Comparison of ENCODE assay signal across 9 cellular contexts in the genomic region with DNA sequence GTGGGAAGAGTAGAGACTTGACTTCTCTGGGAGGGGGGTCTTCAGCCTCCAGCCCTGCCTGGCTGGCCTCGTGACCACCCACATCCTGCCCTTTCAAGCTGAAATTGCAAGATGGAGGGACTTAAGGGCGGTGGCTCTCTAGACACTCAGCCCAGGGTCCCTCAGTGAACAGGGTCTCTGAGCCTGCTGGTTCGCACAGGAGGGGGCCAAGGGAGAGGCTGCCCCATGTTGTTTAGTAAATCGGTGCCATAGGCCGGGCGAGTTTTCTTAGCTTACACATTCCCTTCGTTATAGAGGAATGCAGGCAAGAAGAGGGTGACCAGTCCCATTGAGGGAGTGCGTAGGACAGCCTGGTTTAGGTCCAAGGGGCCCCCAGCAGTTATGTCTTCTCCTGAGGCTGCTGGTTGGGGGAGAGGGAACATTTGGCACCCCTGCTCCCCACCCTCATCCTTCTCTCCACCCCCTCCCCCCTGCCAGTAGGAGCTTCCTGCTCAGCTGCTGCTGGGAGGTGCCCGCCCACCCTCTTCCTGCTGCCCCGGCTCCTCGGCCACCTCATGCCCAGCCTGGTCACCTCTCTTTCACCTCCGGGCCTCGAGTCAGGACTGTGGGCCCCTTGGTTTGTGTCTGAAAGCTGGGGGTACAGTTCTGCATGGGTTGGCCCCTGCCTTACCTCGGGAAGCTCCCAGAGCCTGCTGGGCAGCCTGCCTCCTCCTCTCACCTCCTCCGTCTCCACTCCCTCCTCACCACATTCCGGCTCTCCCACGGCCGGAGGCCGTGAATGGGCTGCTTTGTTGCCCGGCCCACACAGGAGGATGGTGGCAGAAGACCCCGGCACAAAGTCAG. TPM values are rescaled to one million over a fixed set of nuclear protein-coding genes. Genes with fewer than 3 reads are reported as not detected.
DNase-seq lines count a peak whose midpoint lies in the region; ATAC-seq, FAIRE-seq and TF ChIP-seq lines count a peak whose summit lies in the region.
"Had no signal": no experiment of that assay in that cellular context is flagged by ENCODE, and none has a peak within 500 bp of the region (broad histone marks: within the 10 kb centered on the region; RNA-seq: fewer than 3 reads in every experiment).

No MANE protein-coding gene starts in this region.

- DNase-seq in AG04449 (ENCODE audit: low read depth, low spot score), result no peak
- DNase-seq in IMR-90, result no peak
- DNase-seq in chondrocyte (ENCODE audit: low spot score), result no peak
- no peak for DNase-seq in small intestine
- DNase-seq in activated T-cell treated with anti-CD3 and anti-CD28 coated beads, Interleukin-2, amount 50 U/mL, for 4 hours, result no peak
- no peak for DNase-seq in NCI-H1694 (lab: John Stamatoyannopoulos, UW)
- no peak for DNase-seq in activated gamma-delta T cell (lab: John Stamatoyannopoulos, UW)
- DNase-seq: T1000 had no signal

- H3K4me1 ChIP-seq in IMR-90 (ENCODE audit: control insufficient read depth, insufficient read depth, low read length) (peaks cover 27% of the 10 kb centered on the region), muscle layer of duodenum (ENCODE audit: control insufficient read depth in 1 of 2, insufficient read depth in 2 of 2, low read length in 2 of 2) (peaks cover 2 to 40% of the 10 kb centered on the region in 2 donors), small intestine (ENCODE audit: control insufficient read depth in 2 of 2, insufficient read depth in 1 of 2, low read depth in 1 of 2, low read length in 1 of 2) (peaks cover 11% of the 10 kb centered on the region in 2 donors)

- H3K18ac ChIP-seq in IMR-90 (ENCODE audit: low read depth, low read length), result peak overlapping the region; percentile 45; the same call in 1 of the 2 replicates

- H2BK15ac ChIP-seq in IMR-90 (ENCODE audit: low read depth, low read length), result peak overlapping the region; percentile 44; the same call in 2 of the 3 replicates

- no CpG with 5 or more reads among the region's 21 CpGs for WGBS in IMR-90 (ENCODE audit: extremely low coverage in 2 of 2, insufficient read length in 1 of 2), 2 experiments
- WGBS in small intestine, 3 donors, result 68 to 78% (median 76%) methylated on average over 19 to 21 of the region's 21 CpGs

- peak overlapping the region; percentile 96 for H2AK9ac ChIP-seq in IMR-90 (replicated peaks; ENCODE audit: low read depth, low read length, poor library complexity)

- H3K4me3 Mint-ChIP-seq in chondrocyte (ENCODE audit: unreplicated experiment), result peak overlapping the region; percentile 63
- H3K4me3 Mint-ChIP-seq in activated T-cell treated with anti-CD3 and anti-CD28 coated beads, Interleukin-2, amount 50 U/mL, for 4 hours, result no peak overlapping the region

- peak overlapping the region; percentile 73 for H3K27ac ChIP-seq in IMR-90 (ENCODE audit: insufficient read depth, low read length)
- H3K27ac ChIP-seq in muscle layer of duodenum (ENCODE audit: low read length), result peak overlapping the region; percentile 16
- H3K27ac ChIP-seq in small intestine (ENCODE audit: low read depth in 1 of 2, low read length in 1 of 2), result peak overlapping the region in 1 of 2 donors; percentile 56

- H4K8ac ChIP-seq in IMR-90 (ENCODE audit: low read depth in 2 of 2, low read length in 2 of 2), result peak overlapping the region; percentile 18 to 92; a peak in 3 of 4 replicates

- H4K5ac ChIP-seq in IMR-90 (ENCODE audit: low read depth, low read length), result peak overlapping the region; percentile 61

- in situ Hi-C loops in IMR-90 (cut with MboI; ENCODE audit: low sequenced_read_pairs), result no loop called here

- dilution Hi-C loops in IMR-90 (cut with HindIII; ENCODE audit: low sequenced_read_pairs, unreplicated experiment), result no loop called here

- intact Hi-C loops in IMR-90 (cut with micrococcal nuclease), result no loop called here

- peak overlapping the region; percentile 60 for H2BK120ac ChIP-seq in IMR-90 (ENCODE audit: low read depth, low read length)

- H2AFZ ChIP-seq in IMR-90 (replicated peaks; ENCODE audit: low read length, poor library complexity), result peak overlapping the region; percentile 65

- H3K27me3 Mint-ChIP-seq in chondrocyte (ENCODE audit: low read depth), result no peaks in the 10 kb centered on the region
- no peaks in the 10 kb centered on the region for H3K27me3 Mint-ChIP-seq in activated T-cell treated with anti-CD3 and anti-CD28 coated beads, Interleukin-2, amount 50 U/mL, for 4 hours (ENCODE audit: low read depth)

- ATAC-seq in IMR-90 (ENCODE audit: low read depth), result peak; percentile 28
- no peak for ATAC-seq in activated T-cell treated with anti-CD3 and anti-CD28 coated beads, Interleukin-2, amount 50 U/mL, for 4 hours

- H3K4me2 ChIP-seq in IMR-90 (ENCODE audit: low read depth, low read length), result peak overlapping the region; percentile 60

- TF ChIP-seq CTCF in AG04449 (IDR thresholded peaks at IDR 0.05; ENCODE audit: insufficient read depth, low read length, missing control alignments) (no peak), IMR-90 (conservative IDR thresholded peaks at IDR 0.05; ENCODE audit: low read depth, low read length) (no peak), chondrocyte (IDR thresholded peaks at IDR 0.05) (no peak)

- no peak for TF ChIP-seq POLR2A in IMR-90 (IDR thresholded peaks at IDR 0.05; ENCODE audit: low read depth, low read length)

- H3K79me1 ChIP-seq in IMR-90 (ENCODE audit: low read depth in 1 of 2, low read length in 2 of 2), result peaks cover 25 to 80% of the 10 kb centered on the region in 2 experiments

- H3K9ac ChIP-seq in IMR-90 (ENCODE audit: low read depth, low read length), result peak overlapping the region; percentile 10

- CTCF ChIA-PET in AG04449 (lab: Yijun Ruan, JAX), result interaction anchor here (1.0 to 6.1 kb wide), 8 partner anchors 9 to 120 kb away, joined by 3 to 90 read pairs (median 4); a partner anchor contains a TSS
- CTCF ChIA-PET in IMR-90 (lab: Yijun Ruan, JAX), result no interaction called here

- peak overlapping the region; percentile 40 for H3K4me3 ChIP-seq in AG04449 (ENCODE audit: low read depth, low read length)
- no peak overlapping the region for H3K4me3 ChIP-seq in IMR-90 (ENCODE audit: insufficient read depth, low read depth, low read length)
- peak overlapping the region; percentile 5 to 28 for H3K4me3 ChIP-seq in muscle layer of duodenum (ENCODE audit: low read depth in 1 of 2, low read length in 2 of 2)
- no peak overlapping the region for H3K4me3 ChIP-seq in small intestine (ENCODE audit: low read depth in 1 of 2, low read length in 2 of 2)

- H3K9me3 ChIP-seq in IMR-90 (ENCODE audit: control insufficient read depth, insufficient read depth, low read length) (no peaks in the 10 kb centered on the region), muscle layer of duodenum (ENCODE audit: control insufficient read depth in 1 of 2, low read length in 2 of 2) (no peaks in the 10 kb centered on the region), small intestine (ENCODE audit: control insufficient read depth, low read depth) (no peaks in the 10 kb centered on the region)

- H2AK5ac ChIP-seq in IMR-90 (ENCODE audit: low read depth, low read length), result peak overlapping the region; percentile 98

- 0 out of 2 replicates have a peak overlapping the region, but pooled peaks have one; percentile 11 for H3K56ac ChIP-seq in IMR-90 (ENCODE audit: extremely low read depth, insufficient read depth, low read length)

- peaks cover 8% of the 10 kb centered on the region; the same call in 1 of the 2 replicates for H4K20me1 ChIP-seq in IMR-90 (ENCODE audit: insufficient read depth, low read length)

- peak overlapping the region; percentile 79 for H3K14ac ChIP-seq in IMR-90 (replicated peaks; ENCODE audit: low read depth, low read length)

- peak overlapping the region; percentile 84 for H4K91ac ChIP-seq in IMR-90 (ENCODE audit: insufficient read depth, low read depth, low read length)

- no TSS peak for BruUV-seq in IMR-90 (replicated peaks; lab: Mats Ljungman, UMichigan)

- H3K36me3 ChIP-seq in IMR-90 (ENCODE audit: control insufficient read depth, insufficient read depth, low read length), result peaks cover 29% of the 10 kb centered on the region; the same call in 1 of the 2 replicates
- H3K36me3 ChIP-seq in muscle layer of duodenum (ENCODE audit: control insufficient read depth in 1 of 2, insufficient read depth in 2 of 2, low read length in 2 of 2), result peaks cover 8 to 30% of the 10 kb centered on the region in 2 donors
- peaks cover 5 to 12% of the 10 kb centered on the region in 2 donors for H3K36me3 ChIP-seq in small intestine (ENCODE audit: control insufficient read depth in 2 of 2, insufficient read depth in 2 of 2, low read length in 2 of 2)

- peak overlapping the region; percentile 41 for H2BK5ac ChIP-seq in IMR-90 (ENCODE audit: low read depth, low read length, poor library complexity, severe bottlenecking)

- peaks cover 4% of the 10 kb centered on the region for H3K36me3 Mint-ChIP-seq in chondrocyte (ENCODE audit: low read depth)
- peaks cover 3% of the 10 kb centered on the region for H3K36me3 Mint-ChIP-seq in activated T-cell treated with anti-CD3 and anti-CD28 coated beads, Interleukin-2, amount 50 U/mL, for 4 hours (ENCODE audit: insufficient read depth)

- H3K4me1 Mint-ChIP-seq in chondrocyte (ENCODE audit: low read depth), result peaks cover 55% of the 10 kb centered on the region
- peaks cover 47% of the 10 kb centered on the region for H3K4me1 Mint-ChIP-seq in activated T-cell treated with anti-CD3 and anti-CD28 coated beads, Interleukin-2, amount 50 U/mL, for 4 hours (ENCODE audit: low read depth)

- H3K9me1 ChIP-seq in IMR-90 (ENCODE audit: insufficient read depth, low read length), result peaks cover 16% of the 10 kb centered on the region

- TF ChIP-seq RAD21 in IMR-90 (IDR thresholded peaks at IDR 0.05; ENCODE audit: low read length), result no peak

- H3K27ac Mint-ChIP-seq in chondrocyte (ENCODE audit: unreplicated experiment), result peak overlapping the region; percentile 87

- no peak for FAIRE-seq in small intestine (lab: Jason Lieb, UNC)

- H3K27me3 ChIP-seq in IMR-90 (ENCODE audit: control insufficient read depth, insufficient read depth, low read length) (no peaks in the 10 kb centered on the region), muscle layer of duodenum (ENCODE audit: low read depth, low read length) (no peaks in the 10 kb centered on the region), small intestine (ENCODE audit: control insufficient read depth in 2 of 2, insufficient read depth in 2 of 2, low read length in 2 of 2) (no peaks in the 10 kb centered on the region)

- POLR2A ChIA-PET in AG04449 (lab: Yijun Ruan, JAX), result interaction anchor here (0.6 to 5.6 kb wide), 6 partner anchors 24 to 109 kb away, joined by 3 to 66 read pairs (median 4); a partner anchor contains a TSS
- POLR2A ChIA-PET in IMR-90 (lab: Charles Lee; ENCODE audit: unreplicated experiment), result interaction anchor here (0.6 to 1.5 kb wide), 3 partner anchors 19 to 119 kb away, joined by 7 to 18 read pairs (median 9); no protein-coding TSS in a partner anchor

- no peaks in the 10 kb centered on the region for H3K9me3 Mint-ChIP-seq in chondrocyte (ENCODE audit: low read depth)
- H3K9me3 Mint-ChIP-seq in activated T-cell treated with anti-CD3 and anti-CD28 coated beads, Interleukin-2, amount 50 U/mL, for 4 hours, result no peaks in the 10 kb centered on the region

- peak overlapping the region; percentile 80 for H3K4ac ChIP-seq in IMR-90 (ENCODE audit: low read depth, low read length)

- peak overlapping the region; percentile 95 for H3K23ac ChIP-seq in IMR-90 (ENCODE audit: low read depth, low read length)

- H2BK20ac ChIP-seq in IMR-90 (ENCODE audit: low read depth, low read length), result peak overlapping the region; percentile 8; the same call in 1 of the 2 replicates

RNA-seq across cellular contexts. Expression of a gene that starts 3.9 kb away (rescaled TPM):
- 10.8 and 11.3 TPM in 2 replicates for total RNA-seq in IMR-90 (2012; rRNA removed)
- 19.8 and 22.5 TPM in 2 replicates for polyA plus RNA-seq in IMR-90 (2012; rRNA removed)
- 30.0 and 36.2 TPM in 2 replicates for polyA plus RNA-seq in IMR-90 (2012; cell fraction: cytosol; rRNA removed)
- polyA plus RNA-seq in IMR-90 (2012; cell fraction: nucleus; rRNA removed; ENCODE audit: low replicate concordance), result 33.2 and 66.1 TPM in 2 replicates
- total RNA-seq in chondrocyte, result 43.6 to 49.6 TPM (median 45.5 TPM) in 3 replicates
- 10 to 100 TPM; 24.4 to 31.1 (median 27.7) TPM for polyA plus RNA-seq in small intestine
- total RNA-seq in activated T-cell treated with anti-CD3 and anti-CD28 coated beads, Interleukin-2, amount 50 U/mL, for 4 hours, result 10 to 100 TPM; 43.0 to 49.2 (median 44.9) TPM

RNA-seq across cellular contexts. Expression of a gene that starts 7.9 kb away (rescaled TPM):
- total RNA-seq in IMR-90 (2012; rRNA removed) (0.56 and 0.72 TPM in 2 replicates), chondrocyte (11.7 to 14.4 TPM (median 13.1 TPM) in 3 replicates)
- polyA plus RNA-seq in IMR-90 (2012; rRNA removed) (1.2 and 1.3 TPM in 2 replicates), small intestine (10 to 100 TPM; 13.9 to 26.2 (median 18.1) TPM)
- 0.69 and 1.5 TPM in 2 replicates for polyA plus RNA-seq in IMR-90 (2012; cell fraction: cytosol; rRNA removed)
- polyA plus RNA-seq in IMR-90 (2012; cell fraction: nucleus; rRNA removed; ENCODE audit: low replicate concordance), result 5.8 and 7.2 TPM in 2 replicates
- total RNA-seq in activated T-cell treated with anti-CD3 and anti-CD28 coated beads, Interleukin-2, amount 50 U/mL, for 4 hours, result 10 to 100 TPM in 1 of 3 donors, 1 to 10 TPM in 2; 7.0 to 11.1 (median 9.5) TPM

RNA-seq across cellular contexts. Expression of a gene that starts 32.3 kb away (rescaled TPM):
- total RNA-seq in IMR-90 (2012; rRNA removed), result 30.1 and 38.0 TPM in 2 replicates
- 56.3 and 114 TPM in 2 replicates for polyA plus RNA-seq in IMR-90 (2012; rRNA removed)
- polyA plus RNA-seq in IMR-90 (2012; cell fraction: cytosol; rRNA removed), result 12.5 and 21.1 TPM in 2 replicates
- polyA plus RNA-seq in IMR-90 (2012; cell fraction: nucleus; rRNA removed; ENCODE audit: low replicate concordance), result 237 and 1,050 TPM in 2 replicates
- 333 to 440 TPM (median 377 TPM) in 3 replicates for total RNA-seq in chondrocyte
- 1,000 to 10,000 TPM in 1 of 3 donors, 100 to 1,000 TPM in 2; 256 to 3,420 (median 665) TPM for polyA plus RNA-seq in small intestine
- total RNA-seq in activated T-cell treated with anti-CD3 and anti-CD28 coated beads, Interleukin-2, amount 50 U/mL, for 4 hours, result 100 to 1,000 TPM in 2 of 3 donors, 10 to 100 TPM in 1; 95.5 to 136 (median 123) TPM

RNA-seq across cellular contexts. Expression of a gene that starts 35.8 kb away (rescaled TPM):
- total RNA-seq in IMR-90 (2012; rRNA removed) (0.28 TPM in 1 of 2 replicates, not detected in the other), chondrocyte (0.10 to 0.18 TPM in 2 of 3 replicates, not detected in the other)
- polyA plus RNA-seq in IMR-90 (2012; rRNA removed) (0.12 TPM in 1 of 2 replicates, not detected in the other), small intestine (1 to 10 TPM; 2.1 to 9.4 (median 5.1) TPM)
- 0.06 and 0.11 TPM in 2 replicates for polyA plus RNA-seq in IMR-90 (2012; cell fraction: cytosol; rRNA removed)
- 0.46 and 0.78 TPM in 2 replicates for polyA plus RNA-seq in IMR-90 (2012; cell fraction: nucleus; rRNA removed; ENCODE audit: low replicate concordance)
- total RNA-seq in activated T-cell treated with anti-CD3 and anti-CD28 coated beads, Interleukin-2, amount 50 U/mL, for 4 hours, result under 1 TPM; 0.46 to 0.66 (median 0.50) TPM

RNA-seq across cellular contexts. Expression of a gene that starts 56.7 kb away (rescaled TPM):
- total RNA-seq in IMR-90 (2012; rRNA removed) (37.2 and 42.8 TPM in 2 replicates), chondrocyte (49.7 to 52.3 TPM (median 49.9 TPM) in 3 replicates)
- polyA plus RNA-seq in IMR-90 (2012; rRNA removed) (54.3 and 62.5 TPM in 2 replicates), small intestine (10 to 100 TPM; 12.5 to 22.6 (median 17.6) TPM)
- 41.8 and 53.8 TPM in 2 replicates for polyA plus RNA-seq in IMR-90 (2012; cell fraction: cytosol; rRNA removed)
- 72.6 and 78.3 TPM in 2 replicates for polyA plus RNA-seq in IMR-90 (2012; cell fraction: nucleus; rRNA removed; ENCODE audit: low replicate concordance)
- total RNA-seq in activated T-cell treated with anti-CD3 and anti-CD28 coated beads, Interleukin-2, amount 50 U/mL, for 4 hours, result 10 to 100 TPM; 56.7 to 59.1 (median 58.0) TPM

Comparison
In these comparisons a context has a peak if more than half of its experiments do, and no peak if none do; other contexts are left out.
1. H3K4me3 ChIP-seq: peak in AG04449 (single experiment) and muscle layer of duodenum (2 of 2); none in IMR-90 (single experiment) and small intestine (0 of 2).